In genomic region chr3:39103791-39104552, GRCh38 we compare ENCODE assay signal across 14 cellular contexts. TPM values are rescaled to one million over a fixed set of nuclear protein-coding genes. Genes with fewer than 3 reads are reported as not detected.
A peak's percentile ranks its signal among the peaks of the same experiment; 100 is the strongest.
DNase-seq lines count a peak whose midpoint lies in the region; ATAC-seq and TF ChIP-seq lines count a peak whose summit lies in the region.
"Had no signal": no experiment of that assay in that cellular context is flagged by ENCODE, and none has a peak within 500 bp of the region (broad histone marks: within the 10 kb centered on the region; RNA-seq: fewer than 3 reads in every experiment).

No MANE protein-coding gene starts in this region.

- TF ChIP-seq CTCF in RWPE1 (conservative IDR thresholded peaks at IDR 0.05; ENCODE audit: low read depth): no peak
- TF ChIP-seq CTCF in transverse colon (IDR thresholded peaks at IDR 0.05): no peak

- peaks cover 53 to 64% (median 59%) of the 10 kb centered on the region in 3 donors for H3K4me1 Mint-ChIP-seq in CD8-positive, alpha-beta memory T cell
- H3K4me1 Mint-ChIP-seq in stimulated activated effector memory CD8-positive, alpha-beta T cell treated with anti-CD3 and anti-CD28 coated beads, Interleukin-12 subunit alpha, Interleukin-12 subunit beta, amount 100 ng/mL, for 72 hours: peaks cover 66% of the 10 kb centered on the region

- H3K9me3 Mint-ChIP-seq in CD8-positive, alpha-beta memory T cell: no peaks in the 10 kb centered on the region
- H3K9me3 Mint-ChIP-seq in stimulated activated effector memory CD8-positive, alpha-beta T cell treated with anti-CD3 and anti-CD28 coated beads, Interleukin-12 subunit alpha, Interleukin-12 subunit beta, amount 100 ng/mL, for 72 hours: no peaks in the 10 kb centered on the region

- WGBS in transverse colon (ENCODE audit: low coverage in 1 of 2), 2 donors: 72 to 100% methylated on average over 1 to 6 of the region's 6 CpGs
- WGBS in aorta, 2 donors: 84 to 86% methylated on average over 6 of the region's 6 CpGs

- in situ Hi-C loops in transverse colon (cut with MboI; ENCODE audit: low pct_ligation_motif_present in 1 of 4, low pct_unique_long_range_greater_than_20kb in 1 of 4, low sequenced_read_pairs in 3 of 4): no loop called here

- H3K4me3 Mint-ChIP-seq in CD8-positive, alpha-beta memory T cell: peak overlapping the region in 3 of 7 donors; percentile 6 to 84 (median 37)
- H3K4me3 Mint-ChIP-seq in stimulated activated effector memory CD8-positive, alpha-beta T cell treated with anti-CD3 and anti-CD28 coated beads, Interleukin-12 subunit alpha, Interleukin-12 subunit beta, amount 100 ng/mL, for 72 hours: no peak overlapping the region

- peak overlapping the region in 5 of 8 donors; percentile 21 to 73 (median 53) for H3K27ac Mint-ChIP-seq in CD8-positive, alpha-beta memory T cell
- H3K27ac Mint-ChIP-seq in stimulated activated effector memory CD8-positive, alpha-beta T cell treated with anti-CD3 and anti-CD28 coated beads, Interleukin-12 subunit alpha, Interleukin-12 subunit beta, amount 100 ng/mL, for 72 hours: peak overlapping the region; percentile 60

- H3K27ac ChIP-seq in CD8-positive, alpha-beta memory T cell (ENCODE audit: low read depth, low read length): no peak overlapping the region
- H3K27ac ChIP-seq in RWPE1 (peak overlapping the region; percentile 43), transverse colon (no peak overlapping the region), aorta (ENCODE audit: low read depth in 1 of 2, low read length in 2 of 2) (no peak overlapping the region)
- H3K27ac ChIP-seq: epithelial cell of prostate had no signal

- intact Hi-C loops in transverse colon (cut with DNase I; ENCODE audit: low total_unique reads): loop anchor here (10.0 kb wide), 1 partner anchor 281 kb away; the partner anchor contains the start of gene SLC25A38
- intact Hi-C loops in aorta (cut with DNase I): loop anchor here in 1 of 2 donors (5.0 to 10.0 kb wide), 2 partner anchors 188 to 281 kb away; partner anchors contain the start of gene SLC25A38

- H3K9me3 ChIP-seq in CD8-positive, alpha-beta memory T cell (ENCODE audit: low read length): no peaks in the 10 kb centered on the region
- H3K9me3 ChIP-seq in transverse colon (no peaks in the 10 kb centered on the region), aorta (ENCODE audit: control insufficient read depth, low read length) (no peaks in the 10 kb centered on the region)

- no peaks in the 10 kb centered on the region for H3K27me3 ChIP-seq in CD8-positive, alpha-beta memory T cell (ENCODE audit: insufficient read depth, low read length, poor library complexity, severe bottlenecking)
- no peaks in the 10 kb centered on the region for H3K27me3 ChIP-seq in transverse colon
- H3K27me3 ChIP-seq in aorta (ENCODE audit: control insufficient read depth in 1 of 2, insufficient read depth in 2 of 2, low read length in 1 of 2): no peaks in the 10 kb centered on the region

- H3K36me3 ChIP-seq in CD8-positive, alpha-beta memory T cell (ENCODE audit: insufficient read depth, low read length): peaks cover 3% of the 10 kb centered on the region
- H3K36me3 ChIP-seq in transverse colon (peaks cover 0 to 7% (median 0%) of the 10 kb centered on the region in 4 donors), aorta (ENCODE audit: control insufficient read depth in 1 of 2, insufficient read depth in 2 of 2, low read length in 1 of 2) (peaks cover 0 to 2% of the 10 kb centered on the region in 2 donors)

- peaks cover 29% of the 10 kb centered on the region for H3K4me1 ChIP-seq in CD8-positive, alpha-beta memory T cell (ENCODE audit: insufficient read depth, low read length)
- peaks cover 25 to 49% (median 35%) of the 10 kb centered on the region in 4 donors for H3K4me1 ChIP-seq in transverse colon
- H3K4me1 ChIP-seq in aorta (ENCODE audit: control insufficient read depth in 1 of 2, insufficient read depth in 2 of 2, low read length in 2 of 2): no peaks in the 10 kb centered on the region

- H3K36me3 Mint-ChIP-seq in CD8-positive, alpha-beta memory T cell: peaks cover 0 to 18% (median 0%) of the 10 kb centered on the region in 3 donors
- no peaks in the 10 kb centered on the region for H3K36me3 Mint-ChIP-seq in stimulated activated effector memory CD8-positive, alpha-beta T cell treated with anti-CD3 and anti-CD28 coated beads, Interleukin-12 subunit alpha, Interleukin-12 subunit beta, amount 100 ng/mL, for 72 hours

- TF ChIP-seq POLR2A in transverse colon (IDR thresholded peaks at IDR 0.05): no peak

- peaks cover 0 to 2% of the 10 kb centered on the region in 2 donors for H3K27me3 Mint-ChIP-seq in CD8-positive, alpha-beta memory T cell

- no peak for DNase-seq in CD8-positive, alpha-beta memory T cell
- no peak for DNase-seq in RWPE1 (ENCODE audit: low spot score)
- peak; percentile 49 for DNase-seq in islet precursor cell
- DNase-seq in stimulated activated effector memory CD8-positive, alpha-beta T cell treated with anti-CD3 and anti-CD28 coated beads, Interleukin-12 subunit alpha, Interleukin-12 subunit beta, amount 100 ng/mL, for 72 hours (ENCODE audit: low spot score in 2 of 2): peak in 1 of 2 donors; percentile 47
- no peak for DNase-seq in transverse colon
- DNase-seq in aorta: no peak
- DNase-seq: activated CD4-positive, CD25-positive, alpha-beta regulatory T cell treated with anti-CD3 and anti-CD28 coated beads, Interleukin-2, amount 50 U/mL, for 72 hours; head of caudate nucleus; NCI-H146; NCI-H226; Right ventricle myocardium superior; stimulated activated CD4-positive, alpha-beta T cell treated with anti-CD3 and anti-CD28 coated beads, Interleukin-12 subunit alpha, Interleukin-12 subunit beta, amount 100 ng/mL, for 4 hours had no signal

- CTCF ChIA-PET in CD8-positive, alpha-beta memory T cell (lab: Charles Lee): interaction anchor here (1.1 to 2.8 kb wide), 4 partner anchors 9 to 188 kb away, joined by 3 to 15 read pairs (median 4); no protein-coding TSS in a partner anchor
- CTCF ChIA-PET in RWPE1 (lab: Yijun Ruan, JAX): no interaction called here

- ATAC-seq in stimulated activated effector memory CD8-positive, alpha-beta T cell treated with anti-CD3 and anti-CD28 coated beads, Interleukin-12 subunit alpha, Interleukin-12 subunit beta, amount 100 ng/mL, for 72 hours: no peak
- ATAC-seq in aorta (ENCODE audit: low FRiP score) (no peak), GM19463 (IDR thresholded peaks at IDR 0.05; ENCODE audit: unreplicated experiment) (no peak)

- no peak for TF ChIP-seq EP300 in transverse colon (IDR thresholded peaks at IDR 0.05; ENCODE audit: low read depth)

- POLR2A ChIA-PET in CD8-positive, alpha-beta memory T cell (lab: Charles Lee): no interaction called here
- POLR2A ChIA-PET in RWPE1 (lab: Yijun Ruan, JAX; ENCODE audit: low non-redundant PET): no interaction called here

- H3K4me3 ChIP-seq in CD8-positive, alpha-beta memory T cell (ENCODE audit: low read length): no peak overlapping the region
- H3K4me3 ChIP-seq in transverse colon (no peak overlapping the region), aorta (ENCODE audit: low read length in 2 of 2) (no peak overlapping the region)

RNA-seq across cellular contexts. Expression of gene GORASP1, which starts 3.5 kb away (rescaled TPM):
- 10 to 100 TPM; 21.6 to 22.8 TPM for total RNA-seq in CD8-positive, alpha-beta memory T cell
- 16.9 TPM for polyA plus RNA-seq in CD8-positive, alpha-beta memory T cell
- 100 to 1,000 TPM in 1 of 4 donors, 10 to 100 TPM in 3; 86.8 to 135 (median 96.3) TPM for total RNA-seq in transverse colon
- total RNA-seq in aorta: 10 to 100 TPM; 52.3 to 62.2 TPM
- polyA plus RNA-seq in aorta: 10 to 100 TPM; 14.7 to 66.3 TPM

RNA-seq across cellular contexts. Expression of gene TTC21A, which starts 3.5 kb away (rescaled TPM):
- 1 to 10 TPM in 1 of 2 experiments, under 1 TPM in 1; 0.80 to 1.1 TPM for total RNA-seq in CD8-positive, alpha-beta memory T cell
- 0.67 TPM for polyA plus RNA-seq in CD8-positive, alpha-beta memory T cell
- total RNA-seq in transverse colon: 100 to 1,000 TPM in 1 of 4 donors, 10 to 100 TPM in 2, 1 to 10 TPM in 1; 6.8 to 101 (median 30.3) TPM
- total RNA-seq in aorta: 10 to 100 TPM in 1 of 2 donors, 1 to 10 TPM in 1; 3.6 to 11.6 TPM
- 10 to 100 TPM in 1 of 2 donors, 1 to 10 TPM in 1; 1.8 to 15.0 TPM for polyA plus RNA-seq in aorta

RNA-seq across cellular contexts. Expression of gene CSRNP1, which starts 49.4 kb away (rescaled TPM):
- total RNA-seq in CD8-positive, alpha-beta memory T cell: 10 to 100 TPM; 31.7 to 33.8 TPM
- polyA plus RNA-seq in CD8-positive, alpha-beta memory T cell: 30.7 TPM
- total RNA-seq in transverse colon: 100 to 1,000 TPM in 1 of 4 donors, 10 to 100 TPM in 3; 10.9 to 112 (median 38.4) TPM
- 100 to 1,000 TPM in 1 of 2 donors, 10 to 100 TPM in 1; 41.9 to 117 TPM for total RNA-seq in aorta
- 10 to 100 TPM; 15.8 to 27.3 TPM for polyA plus RNA-seq in aorta

RNA-seq across cellular contexts. Expression of gene WDR48, which starts 52.2 kb away (rescaled TPM):
- 10 to 100 TPM; 44.7 to 46.3 TPM for total RNA-seq in CD8-positive, alpha-beta memory T cell
- 44.7 TPM for polyA plus RNA-seq in CD8-positive, alpha-beta memory T cell
- total RNA-seq in transverse colon: 10 to 100 TPM; 31.0 to 47.6 (median 36.2) TPM
- 10 to 100 TPM; 27.0 to 39.3 TPM for total RNA-seq in aorta
- 10 to 100 TPM; 17.3 to 29.7 TPM for polyA plus RNA-seq in aorta

RNA-seq across cellular contexts. Expression of gene SCN11A, which starts 52.2 kb away (rescaled TPM):
- under 1 TPM; 0.07 to 0.09 TPM for total RNA-seq in CD8-positive, alpha-beta memory T cell
- polyA plus RNA-seq in CD8-positive, alpha-beta memory T cell: not detected
- total RNA-seq in transverse colon (1 to 10 TPM in 1 of 4 donors, under 1 TPM in 3; 0.27 to 1.9 (median 0.36) TPM), aorta (under 1 TPM; 0.16 to 0.93 TPM)
- not detected for polyA plus RNA-seq in aorta
